ENCODE assay signal across 21 cellular contexts in genomic region chr11:61575886-61576516, GRCh38. TPM values are rescaled to one million over a fixed set of nuclear protein-coding genes. Genes with fewer than 3 reads are reported as not detected.
"Had no signal": no experiment of that assay in that cellular context is flagged by ENCODE, and none has a peak within 500 bp of the region (broad histone marks: within the 10 kb centered on the region; RNA-seq: fewer than 3 reads in every experiment).

No MANE protein-coding gene starts in this region.

- H3K27ac ChIP-seq: brain microvascular endothelial cell, coronary artery, epithelial cell of prostate, gastrocnemius medialis, hepatocyte, lower lobe of right lung, spleen, upper lobe of left lung had no signal

- DNase-seq: activated CD4-positive, alpha-beta memory T cell treated with anti-CD3 and anti-CD28 coated beads for 36 hours; activated CD4-positive, alpha-beta T cell treated with anti-CD3 and anti-CD28 coated beads for 1 hour; activated effector memory CD4-positive, alpha-beta T cell treated with anti-CD3 and anti-CD28 coated beads, Interleukin-2, amount 50 U/mL, for 16 hours; activated T-cell treated with anti-CD3 and anti-CD28 coated beads, Interleukin-2, amount 50 U/mL, for 4 hours; amniotic stem cell; brain microvascular endothelial cell; effector CD8-positive, alpha-beta T cell; gastrocnemius medialis; kidney; lower lobe of right lung; midbrain; posterior cingulate gyrus; spleen; stimulated activated CD4-positive, alpha-beta T cell treated with anti-CD3 and anti-CD28 coated beads, Interleukin-1b, Interleukin-23, amount 100 ng/mL, for 48 hours; stimulated activated naive CD4-positive, alpha-beta T cell; SW 1271 had no signal

- ATAC-seq: activated naive CD4-positive, alpha-beta T cell treated with anti-CD3 and anti-CD28 coated beads, Interleukin-2, amount 50 U/mL, for 72 hours; activated T-cell treated with anti-CD3 and anti-CD28 coated beads, Interleukin-2, amount 50 U/mL, for 4 hours; gastrocnemius medialis; lower lobe of right lung had no signal

- H3K36me3 ChIP-seq: brain microvascular endothelial cell, gastrocnemius medialis, lower lobe of right lung, spleen, upper lobe of left lung had no signal

- H3K9me3 ChIP-seq: gastrocnemius medialis, lower lobe of right lung, spleen, upper lobe of left lung had no signal

- H3K4me3 ChIP-seq: coronary artery, gastrocnemius medialis, hepatocyte, lower lobe of right lung, spleen, upper lobe of left lung had no signal

RNA-seq across cellular contexts. Expression of gene SYT7, which starts 4.9 kb away (rescaled TPM):
- total RNA-seq: activated CD4-positive, alpha-beta memory T cell treated with anti-CD3 and anti-CD28 coated beads for 36 hours; activated naive CD4-positive, alpha-beta T cell treated with anti-CD3 and anti-CD28 coated beads, Interleukin-2, amount 50 U/mL, for 72 hours had no signal
